1 cellular context compared by ENCODE assay signal in the genomic region with DNA sequence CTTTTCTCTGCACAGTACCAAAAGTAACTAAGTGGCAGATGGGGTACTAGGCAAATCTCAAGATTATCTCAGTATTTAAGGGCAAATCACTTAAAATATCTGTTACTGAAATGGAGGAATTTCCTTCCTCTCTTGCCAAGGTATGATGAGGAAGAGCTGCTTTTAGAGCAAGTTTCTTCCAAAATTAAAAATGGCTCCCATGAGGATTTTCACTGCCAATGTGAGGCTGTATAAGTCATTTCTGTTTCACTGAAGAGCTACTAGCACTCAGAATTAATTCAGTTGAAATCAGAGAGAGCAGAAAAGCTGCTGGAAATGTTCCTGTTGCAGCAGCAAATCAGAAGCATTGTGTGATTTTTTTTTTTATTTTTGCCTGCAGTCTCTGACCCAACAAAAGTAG.
TF ChIP-seq lines count a peak whose summit lies in the region.

No MANE protein-coding gene starts in this region.

TF ChIP-seq in SK-N-SH treated with all-trans-retinoic acid at 6 μM for 48 hours, 23 proteins besides CTCF, POLR2A, EP300 and RAD21 (continued from another document):
- TF ChIP-seq, protein P1, sequence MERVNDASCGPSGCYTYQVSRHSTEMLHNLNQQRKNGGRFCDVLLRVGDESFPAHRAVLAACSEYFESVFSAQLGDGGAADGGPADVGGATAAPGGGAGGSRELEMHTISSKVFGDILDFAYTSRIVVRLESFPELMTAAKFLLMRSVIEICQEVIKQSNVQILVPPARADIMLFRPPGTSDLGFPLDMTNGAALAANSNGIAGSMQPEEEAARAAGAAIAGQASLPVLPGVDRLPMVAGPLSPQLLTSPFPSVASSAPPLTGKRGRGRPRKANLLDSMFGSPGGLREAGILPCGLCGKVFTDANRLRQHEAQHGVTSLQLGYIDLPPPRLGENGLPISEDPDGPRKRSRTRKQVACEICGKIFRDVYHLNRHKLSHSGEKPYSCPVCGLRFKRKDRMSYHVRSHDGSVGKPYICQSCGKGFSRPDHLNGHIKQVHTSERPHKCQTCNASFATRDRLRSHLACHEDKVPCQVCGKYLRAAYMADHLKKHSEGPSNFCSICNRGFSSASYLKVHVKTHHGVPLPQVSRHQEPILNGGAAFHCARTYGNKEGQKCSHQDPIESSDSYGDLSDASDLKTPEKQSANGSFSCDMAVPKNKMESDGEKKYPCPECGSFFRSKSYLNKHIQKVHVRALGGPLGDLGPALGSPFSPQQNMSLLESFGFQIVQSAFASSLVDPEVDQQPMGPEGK (CRISPR knock-in tag; IDR thresholded peaks at IDR 0.05; ENCODE audit: borderline replicate concordance) = no peak
- TF ChIP-seq ZNF8 (CRISPR knock-in tag; IDR thresholded peaks at IDR 0.05) (no peak), SNAI2 (CRISPR knock-in tag; IDR thresholded peaks at IDR 0.05) (no peak), OSR1 (CRISPR knock-in tag; IDR thresholded peaks at IDR 0.05) (no peak), GLIS3 (CRISPR knock-in tag; IDR thresholded peaks at IDR 0.05) (no peak), TCF4 (CRISPR knock-in tag; IDR thresholded peaks at IDR 0.05; ENCODE audit: borderline replicate concordance) (no peak), ISL1 (CRISPR knock-in tag; IDR thresholded peaks at IDR 0.05) (no peak), ZNF70 (CRISPR knock-in tag; IDR thresholded peaks at IDR 0.05) (no peak), BACH2 (CRISPR knock-in tag; IDR thresholded peaks at IDR 0.05; ENCODE audit: borderline replicate concordance) (no peak), ZFP30 (CRISPR knock-in tag; IDR thresholded peaks at IDR 0.05) (no peak)
TF ChIP-seq in SK-N-SH treated with all-trans-retinoic acid at 6 μM for 48 hours: peak in this region for 0.
